In genomic region chr22:31148516-31148915, GRCh38 we compare ENCODE assay signal across 11 cellular contexts. TPM values are rescaled to one million over a fixed set of nuclear protein-coding genes. Genes with fewer than 3 reads are reported as not detected.
DNase-seq lines count a peak whose midpoint lies in the region; ATAC-seq and TF ChIP-seq lines count a peak whose summit lies in the region.
"Had no signal": no experiment of that assay in that cellular context is flagged by ENCODE, and none has a peak within 500 bp of the region (broad histone marks: within the 10 kb centered on the region; RNA-seq: fewer than 3 reads in every experiment).

No MANE protein-coding gene starts in this region.

- H3K9ac ChIP-seq in Loucy (ENCODE audit: low read depth, low read length, poor library complexity, severe bottlenecking) (no peak overlapping the region), subcutaneous abdominal adipose tissue (ENCODE audit: low read length in 5 of 5) (peak overlapping the region in 4 of 5 donors; percentile 6 to 40 (median 32))
- H3K9ac ChIP-seq: KMS-11 had no signal

- H3K79me2 ChIP-seq in Loucy (ENCODE audit: insufficient read depth, low read length), result no peaks in the 10 kb centered on the region

- H3K9me3 Mint-ChIP-seq in activated T-helper 1 cell treated with anti-CD3 and anti-CD28 coated beads, Interleukin-12 subunit alpha, Interleukin-12 subunit beta, Interleukin-2, Interleukin-4 antibody, amounts not matched to agents 30 ng/mL and 10 ng/mL and 1 ng/mL, durations not matched to agents 14 hours and 24 hours and 36 hours, result peaks cover 3% of the 10 kb centered on the region

- H2AFZ ChIP-seq in Loucy (ENCODE audit: low read length), result peak overlapping the region; percentile 94

- H3K36me3 ChIP-seq in Loucy (ENCODE audit: insufficient read depth, low read length) (no peaks in the 10 kb centered on the region), lower lobe of right lung (no peaks in the 10 kb centered on the region), subcutaneous abdominal adipose tissue (ENCODE audit: control insufficient read depth in 5 of 5, insufficient read depth in 5 of 5, low read length in 5 of 5) (no peaks in the 10 kb centered on the region)
- H3K36me3 ChIP-seq: ovary had no signal

- H3K4me3 ChIP-seq in Loucy (ENCODE audit: low read length, poor library complexity, severe bottlenecking) (no peak overlapping the region), dorsolateral prefrontal cortex (no peak overlapping the region), lower lobe of right lung (no peak overlapping the region), subcutaneous abdominal adipose tissue (ENCODE audit: low read depth in 1 of 5, low read length in 5 of 5) (no peak overlapping the region)
- H3K4me3 ChIP-seq: body of pancreas, ovary had no signal

- H3K27me3 ChIP-seq in Loucy (ENCODE audit: insufficient read depth, low read length, poor library complexity, severe bottlenecking) (no peaks in the 10 kb centered on the region), dorsolateral prefrontal cortex (no peaks in the 10 kb centered on the region), lower lobe of right lung (ENCODE audit: low read depth) (no peaks in the 10 kb centered on the region), subcutaneous abdominal adipose tissue (ENCODE audit: control insufficient read depth in 5 of 5, insufficient read depth in 4 of 5, low read length in 5 of 5) (no peaks in the 10 kb centered on the region)
- H3K27me3 ChIP-seq: body of pancreas, ovary had no signal

- H3K9me2 ChIP-seq in Loucy (replicated peaks; ENCODE audit: low read depth, low read length), result no peaks in the 10 kb centered on the region

- H3K4me1 Mint-ChIP-seq in activated T-helper 1 cell treated with anti-CD3 and anti-CD28 coated beads, Interleukin-12 subunit alpha, Interleukin-12 subunit beta, Interleukin-2, Interleukin-4 antibody, amounts not matched to agents 30 ng/mL and 10 ng/mL and 1 ng/mL, durations not matched to agents 14 hours and 24 hours and 36 hours (ENCODE audit: low read depth), result peaks cover 12% of the 10 kb centered on the region

- ATAC-seq in lower lobe of right lung, result peak; percentile 12 to 57

- no peaks in the 10 kb centered on the region for H3K36me3 Mint-ChIP-seq in activated T-helper 1 cell treated with anti-CD3 and anti-CD28 coated beads, Interleukin-12 subunit alpha, Interleukin-12 subunit beta, Interleukin-2, Interleukin-4 antibody, amounts not matched to agents 30 ng/mL and 10 ng/mL and 1 ng/mL, durations not matched to agents 14 hours and 24 hours and 36 hours (ENCODE audit: low read depth)

- no peak overlapping the region for H3K4me3 Mint-ChIP-seq in activated T-helper 1 cell treated with anti-CD3 and anti-CD28 coated beads, Interleukin-12 subunit alpha, Interleukin-12 subunit beta, Interleukin-2, Interleukin-4 antibody, amounts not matched to agents 30 ng/mL and 10 ng/mL and 1 ng/mL, durations not matched to agents 14 hours and 24 hours and 36 hours

- H3K9me3 ChIP-seq in Loucy (ENCODE audit: insufficient read depth, low read depth, low read length) (no peaks in the 10 kb centered on the region), lower lobe of right lung (no peaks in the 10 kb centered on the region), subcutaneous abdominal adipose tissue (ENCODE audit: control insufficient read depth in 5 of 5, low read length in 5 of 5) (peaks cover 0 to 9% (median 0%) of the 10 kb centered on the region in 5 donors)
- H3K9me3 ChIP-seq: body of pancreas, ovary had no signal

- H3K27me3 Mint-ChIP-seq in activated T-helper 1 cell treated with anti-CD3 and anti-CD28 coated beads, Interleukin-12 subunit alpha, Interleukin-12 subunit beta, Interleukin-2, Interleukin-4 antibody, amounts not matched to agents 30 ng/mL and 10 ng/mL and 1 ng/mL, durations not matched to agents 14 hours and 24 hours and 36 hours (ENCODE audit: insufficient read depth), result peaks cover 2% of the 10 kb centered on the region

- no peaks in the 10 kb centered on the region for H4K20me1 ChIP-seq in Loucy (ENCODE audit: insufficient read depth, low read length, poor library complexity, severe bottlenecking)

- H3K27ac Mint-ChIP-seq in activated T-helper 1 cell treated with anti-CD3 and anti-CD28 coated beads, Interleukin-12 subunit alpha, Interleukin-12 subunit beta, Interleukin-2, Interleukin-4 antibody, amounts not matched to agents 30 ng/mL and 10 ng/mL and 1 ng/mL, durations not matched to agents 14 hours and 24 hours and 36 hours, result no peak overlapping the region

- peak overlapping the region; percentile 22 for H3K4me2 ChIP-seq in Loucy (ENCODE audit: low read depth, low read length, poor library complexity, severe bottlenecking)
- H3K4me2 ChIP-seq: KMS-11 had no signal

- H3F3A ChIP-seq in Loucy (ENCODE audit: low read depth), result no peaks in the 10 kb centered on the region

- peak overlapping the region in 45 of 59 donors; percentile 4 to 78 (median 56) for H3K27ac ChIP-seq in dorsolateral prefrontal cortex
- H3K27ac ChIP-seq in lower lobe of right lung, result peak overlapping the region; percentile 56
- H3K27ac ChIP-seq in subcutaneous abdominal adipose tissue (ENCODE audit: low read depth, low read length), result peak overlapping the region; percentile 87
- H3K27ac ChIP-seq: KMS-11, ovary had no signal

- TF ChIP-seq CTCF in Loucy (conservative IDR thresholded peaks at IDR 0.05; ENCODE audit: low read length) (no peak), dorsolateral prefrontal cortex (IDR thresholded peaks at IDR 0.05 in 54 of 56, conservative IDR thresholded peaks at IDR 0.05 in 2 of 56; ENCODE audit: low read depth in 1 of 56, partially characterized antibody in 56 of 56) (no peak), lower lobe of right lung (IDR thresholded peaks at IDR 0.05) (no peak)

- H3K4me1 ChIP-seq in Loucy (ENCODE audit: insufficient read depth, low read length, poor library complexity, severe bottlenecking) (no peaks in the 10 kb centered on the region), lower lobe of right lung (peaks cover 9% of the 10 kb centered on the region), subcutaneous abdominal adipose tissue (ENCODE audit: control insufficient read depth in 5 of 5, insufficient read depth in 5 of 5, low read length in 5 of 5) (peaks cover 0 to 12% (median 11%) of the 10 kb centered on the region in 5 donors)

- intact Hi-C loops in dorsolateral prefrontal cortex (cut with DNase I) (loop anchor here (2.0 to 5.0 kb wide), 3 partner anchors 41 to 202 kb away; partner anchors contain the start of gene SELENOM (in 2 of the 2)), lower lobe of right lung (cut with DNase I) (no loop called here)
- intact Hi-C loops in activated T-helper 1 cell treated with anti-CD3 and anti-CD28 coated beads, Interleukin-12 subunit alpha, Interleukin-12 subunit beta, Interleukin-2, Interleukin-4 antibody, amounts not matched to agents 30 ng/mL and 10 ng/mL and 1 ng/mL, durations not matched to agents 14 hours and 24 hours and 36 hours (cut with micrococcal nuclease), result loop anchor here (2.0 kb wide), 1 partner anchor 42 kb away; the partner anchor contains the start of gene SELENOM

- DNase-seq in dorsolateral prefrontal cortex (peak in 1 of 10 donors; percentile 8), lower lobe of right lung (no peak), 8988T (no peak), LoVo (ENCODE audit: low spot score) (no peak)
- DNase-seq in activated T-helper 1 cell treated with anti-CD3 and anti-CD28 coated beads, Interleukin-12 subunit alpha, Interleukin-12 subunit beta, Interleukin-2, Interleukin-4 antibody, amounts not matched to agents 30 ng/mL and 10 ng/mL and 1 ng/mL, durations not matched to agents 14 hours and 24 hours and 36 hours (ENCODE audit: low spot score), result no peak
- DNase-seq in activated T-cell treated with anti-CD3 and anti-CD28 coated beads, Interleukin-2, amount 50 U/mL, for 1 hour, result no peak

RNA-seq across cellular contexts. Expression of gene PLA2G3, which starts 8.2 kb away (rescaled TPM):
- total RNA-seq in dorsolateral prefrontal cortex (1 to 10 TPM in 1 of 120 experiments, under 1 TPM in 41, not detected in 78; 0.15 to 1.2 (median 0.27) TPM), lower lobe of right lung (5.0 TPM)
- not detected in 2 replicates for total RNA-seq in activated T-helper 1 cell treated with anti-CD3 and anti-CD28 coated beads, Interleukin-12 subunit alpha, Interleukin-12 subunit beta, Interleukin-2, Interleukin-4 antibody, amounts not matched to agents 30 ng/mL and 10 ng/mL and 1 ng/mL, durations not matched to agents 14 hours and 24 hours and 36 hours
- total RNA-seq: body of pancreas had no signal

RNA-seq across cellular contexts. Expression of gene RNF185, which starts 11.5 kb away (rescaled TPM):
- total RNA-seq in dorsolateral prefrontal cortex, result 10 to 100 TPM; 22.8 to 55.7 (median 30.8) TPM
- 32.4 TPM for total RNA-seq in lower lobe of right lung
- 18.7 and 19.6 TPM in 2 replicates for total RNA-seq in activated T-helper 1 cell treated with anti-CD3 and anti-CD28 coated beads, Interleukin-12 subunit alpha, Interleukin-12 subunit beta, Interleukin-2, Interleukin-4 antibody, amounts not matched to agents 30 ng/mL and 10 ng/mL and 1 ng/mL, durations not matched to agents 14 hours and 24 hours and 36 hours

RNA-seq across cellular contexts. Expression of gene INPP5J, which starts 25.8 kb away (rescaled TPM):
- 10 to 100 TPM in 117 of 120 experiments, 1 to 10 TPM in 3; 5.2 to 32.6 (median 18.5) TPM for total RNA-seq in dorsolateral prefrontal cortex
- total RNA-seq in lower lobe of right lung, result 4.6 TPM
- total RNA-seq in activated T-helper 1 cell treated with anti-CD3 and anti-CD28 coated beads, Interleukin-12 subunit alpha, Interleukin-12 subunit beta, Interleukin-2, Interleukin-4 antibody, amounts not matched to agents 30 ng/mL and 10 ng/mL and 1 ng/mL, durations not matched to agents 14 hours and 24 hours and 36 hours, result 0.17 TPM in 1 of 2 replicates, not detected in the other

RNA-seq across cellular contexts. Expression of gene SELENOM, which starts 41.1 kb away (rescaled TPM):
- total RNA-seq in dorsolateral prefrontal cortex (100 to 1,000 TPM in 102 of 120 experiments, 10 to 100 TPM in 18; 76.0 to 161 (median 116) TPM), lower lobe of right lung (86.8 TPM)
- total RNA-seq in activated T-helper 1 cell treated with anti-CD3 and anti-CD28 coated beads, Interleukin-12 subunit alpha, Interleukin-12 subunit beta, Interleukin-2, Interleukin-4 antibody, amounts not matched to agents 30 ng/mL and 10 ng/mL and 1 ng/mL, durations not matched to agents 14 hours and 24 hours and 36 hours, result 6.4 and 9.8 TPM in 2 replicates
